30 cellular contexts compared by ENCODE assay signal in genomic region chr17:20142268-20142667, GRCh38.
"Had no signal": no experiment of that assay in that cellular context is flagged by ENCODE, and none has a peak within 500 bp of the region (broad histone marks: within the 10 kb centered on the region; RNA-seq: fewer than 3 reads in every experiment).

No MANE protein-coding gene starts in this region.

- H2AFZ ChIP-seq: parathyroid adenoma had no signal

- H3K4me3 Mint-ChIP-seq: naive B cell; naive thymus-derived CD8-positive, alpha-beta T cell; natural killer cell treated with Interleukin-12 subunit alpha and Interleukin-12 subunit beta and Interleukin-15 and Interleukin-18, amount 100 ng/mL, for 72 hours; nephron progenitor cell; neural crest cell; stimulated activated memory B cell treated with anti-CD40 and anti-IgM and Interleukin-4, amounts not matched to agents 10 μg/mL and 1 μg/mL and 100 μg/mL, for 72 hours; stimulated activated naive CD8-positive, alpha-beta T cell treated with anti-CD3 and anti-CD28 coated beads, Interleukin-15, amount 100 ng/mL, for 72 hours had no signal

- H3K9ac ChIP-seq: parathyroid adenoma had no signal

- H3K4me1 Mint-ChIP-seq: naive B cell; naive thymus-derived CD8-positive, alpha-beta T cell; stimulated activated memory B cell treated with anti-CD40 and anti-IgM and Interleukin-4, amounts not matched to agents 10 μg/mL and 1 μg/mL and 100 μg/mL, for 72 hours; stimulated activated naive CD8-positive, alpha-beta T cell treated with anti-CD3 and anti-CD28 coated beads, Interleukin-15, amount 100 ng/mL, for 72 hours had no signal

- H3K4me3 ChIP-seq: psoas muscle, skin epidermis, suprapubic skin, testis, tibial artery, transverse colon, upper lobe of left lung, vagina had no signal

- FAIRE-seq: urothelium cell line had no signal

- ATAC-seq: naive thymus-derived CD8-positive, alpha-beta T cell; natural killer cell treated with Interleukin-12 subunit alpha and Interleukin-12 subunit beta and Interleukin-15 and Interleukin-18, amount 100 ng/mL, for 72 hours; psoas muscle; sciatic nerve; stimulated activated memory B cell treated with anti-CD40 and anti-IgM and Interleukin-4, amounts not matched to agents 10 μg/mL and 1 μg/mL and 100 μg/mL, for 72 hours; stimulated activated naive CD8-positive, alpha-beta T cell treated with anti-CD3 and anti-CD28 coated beads, Interleukin-15, amount 100 ng/mL, for 72 hours; stimulated activated naive CD8-positive, alpha-beta T cell treated with anti-CD3 and anti-CD28 coated beads, Interleukin-15, Interleukin-2, amounts not matched to agents 100 U/mL and 50 U/mL, for 24 hours had no signal

- H3K27me3 ChIP-seq: neutrophil, suprapubic skin, testis, tibial artery, transverse colon, upper lobe of left lung, vagina had no signal

- H3K9me3 Mint-ChIP-seq: naive B cell; natural killer cell treated with Interleukin-12 subunit alpha and Interleukin-12 subunit beta and Interleukin-15 and Interleukin-18, amount 100 ng/mL, for 72 hours; neural crest cell; stimulated activated memory B cell treated with anti-CD40 and anti-IgM and Interleukin-4, amounts not matched to agents 10 μg/mL and 1 μg/mL and 100 μg/mL, for 72 hours; stimulated activated naive CD8-positive, alpha-beta T cell treated with anti-CD3 and anti-CD28 coated beads, Interleukin-15, amount 100 ng/mL, for 72 hours had no signal

- H3K27ac ChIP-seq: neutrophil, parathyroid adenoma, psoas muscle, skin epidermis, suprapubic skin, testis, tibial artery, transverse colon, upper lobe of left lung, vagina had no signal

- DNase-seq: naive B cell; naive thymus-derived CD8-positive, alpha-beta T cell; nephron progenitor cell; nucleus accumbens; posterior cingulate gyrus; psoas muscle; right cardiac atrium; stimulated activated CD4-positive, alpha-beta T cell treated with anti-CD3 and anti-CD28 coated beads, Interleukin-15, amount 100 ng/mL, for 24 hours; stimulated activated CD4-positive, alpha-beta T cell treated with anti-CD3 and anti-CD28 coated beads, Interleukin-2, amount 100 ng/mL, for 24 hours; stimulated activated CD4-positive, alpha-beta T cell treated with anti-CD3 and anti-CD28 coated beads, Interleukin-2, amount 100 ng/mL, for 48 hours; stimulated activated CD4-positive, alpha-beta T cell treated with anti-CD3 and anti-CD28 coated beads, Interleukin-4, amount 100 ng/mL, for 24 hours; stimulated activated naive CD4-positive, alpha-beta T cell; stimulated activated naive CD8-positive, alpha-beta T cell treated with anti-CD3 and anti-CD28 coated beads, Interleukin-15, amount 100 ng/mL, for 72 hours; stimulated activated naive CD8-positive, alpha-beta T cell treated with anti-CD3 and anti-CD28 coated beads, Interleukin-15, Interleukin-2, amounts not matched to agents 100 U/mL and 50 U/mL, for 24 hours; substantia nigra; testis; tibial artery; transverse colon; upper lobe of left lung had no signal

- H3K36me3 ChIP-seq: neutrophil, suprapubic skin, tibial artery, transverse colon, upper lobe of left lung, vagina had no signal

- H3K9me3 ChIP-seq: neutrophil, psoas muscle, suprapubic skin, testis, tibial artery, transverse colon, upper lobe of left lung, vagina had no signal

- H3K27me3 Mint-ChIP-seq: natural killer cell treated with Interleukin-12 subunit alpha and Interleukin-12 subunit beta and Interleukin-15 and Interleukin-18, amount 100 ng/mL, for 72 hours; progenitor cell of endocrine pancreas; stimulated activated memory B cell treated with anti-CD40 and anti-IgM and Interleukin-4, amounts not matched to agents 10 μg/mL and 1 μg/mL and 100 μg/mL, for 72 hours had no signal

- H3K36me3 Mint-ChIP-seq: naive B cell; naive thymus-derived CD8-positive, alpha-beta T cell; natural killer cell treated with Interleukin-12 subunit alpha and Interleukin-12 subunit beta and Interleukin-15 and Interleukin-18, amount 100 ng/mL, for 72 hours; stimulated activated memory B cell treated with anti-CD40 and anti-IgM and Interleukin-4, amounts not matched to agents 10 μg/mL and 1 μg/mL and 100 μg/mL, for 72 hours had no signal

- H3K27ac Mint-ChIP-seq: naive B cell; naive thymus-derived CD8-positive, alpha-beta T cell; natural killer cell treated with Interleukin-12 subunit alpha and Interleukin-12 subunit beta and Interleukin-15 and Interleukin-18, amount 100 ng/mL, for 72 hours; nephron progenitor cell; progenitor cell of endocrine pancreas; stimulated activated memory B cell treated with anti-CD40 and anti-IgM and Interleukin-4, amounts not matched to agents 10 μg/mL and 1 μg/mL and 100 μg/mL, for 72 hours; stimulated activated naive CD8-positive, alpha-beta T cell treated with anti-CD3 and anti-CD28 coated beads, Interleukin-15, amount 100 ng/mL, for 72 hours had no signal

- H3K4me1 ChIP-seq: parathyroid adenoma, psoas muscle, suprapubic skin, testis, transverse colon, upper lobe of left lung, vagina had no signal

- H3K79me2 ChIP-seq: parathyroid adenoma had no signal
